In the genomic region with DNA sequence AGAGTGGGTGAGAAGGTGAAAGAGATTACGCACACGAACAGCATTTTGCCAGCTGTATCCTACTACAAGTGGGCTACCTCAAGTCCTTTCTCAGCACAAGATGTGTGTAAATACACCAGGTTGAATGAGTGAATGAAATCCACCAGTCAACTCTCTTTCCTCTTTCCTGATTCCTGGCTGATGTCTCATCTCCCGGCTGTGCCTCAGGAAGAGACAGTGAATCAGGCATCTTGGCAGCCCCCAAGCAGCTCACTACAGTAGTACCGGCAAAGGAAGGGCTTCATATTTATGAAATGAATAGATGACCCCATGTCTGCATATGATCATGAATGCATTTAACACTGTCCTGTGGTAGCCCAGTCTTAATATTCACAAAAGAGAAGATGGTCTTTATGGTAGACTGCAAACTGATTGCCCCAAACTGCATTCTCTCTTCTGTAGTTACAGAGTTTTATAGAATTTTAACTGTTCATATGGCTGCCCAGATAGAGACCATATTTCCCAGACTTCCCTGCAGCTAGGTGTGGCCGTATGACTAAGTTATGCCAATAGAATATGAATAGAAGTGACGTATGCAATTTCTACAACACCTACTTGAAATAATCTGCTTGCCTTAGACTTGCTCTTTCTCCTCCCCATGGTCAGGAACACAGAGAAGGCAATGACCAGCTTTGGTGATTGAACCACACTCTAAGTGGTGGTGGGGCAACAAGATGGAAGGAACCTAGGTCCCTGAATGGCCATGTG, we compare ENCODE assay signal across 12 cellular contexts. TPM values are rescaled to one million over a fixed set of nuclear protein-coding genes. Genes with fewer than 3 reads are reported as not detected.
DNase-seq lines count a peak whose midpoint lies in the region; ATAC-seq and TF ChIP-seq lines count a peak whose summit lies in the region.
"Had no signal": no experiment of that assay in that cellular context is flagged by ENCODE, and none has a peak within 500 bp of the region (broad histone marks: within the 10 kb centered on the region; RNA-seq: fewer than 3 reads in every experiment).

No MANE protein-coding gene starts in this region.

- intact Hi-C loops in activated T-helper 2 cell treated with anti-CD3 and anti-CD28 coated beads, Interferon-gamma antibody, Interleukin-2, Interleukin-4, amounts not matched to agents 10 μg/mL and 5 μg/mL and 100 μg/mL, durations not matched to agents 14 hours and 24 hours and 36 hours (cut with micrococcal nuclease): loop anchor here (5.0 kb wide), 1 partner anchor 47 kb away; no protein-coding TSS in a partner anchor

- H3K27me3 Mint-ChIP-seq in endothelial cell (ENCODE audit: unreplicated experiment) (peaks cover 3% of the 10 kb centered on the region), immature natural killer cell (ENCODE audit: low read depth in 3 of 3) (no peaks in the 10 kb centered on the region)
- H3K27me3 Mint-ChIP-seq in activated T-helper 2 cell treated with anti-CD3 and anti-CD28 coated beads, Interferon-gamma antibody, Interleukin-2, Interleukin-4, amounts not matched to agents 10 μg/mL and 5 μg/mL and 100 μg/mL, durations not matched to agents 14 hours and 24 hours and 36 hours (ENCODE audit: low read depth): peaks cover 4% of the 10 kb centered on the region

- peak overlapping the region; percentile 44 for H3K4me2 ChIP-seq in osteoblast (ENCODE audit: insufficient read depth, low read length)

- DNase-seq in ELR (ENCODE audit: low read depth) (peak; percentile 98), NCI-H226 (peak; percentile 97), endothelial cell (ENCODE audit: low spot score) (no peak), osteoblast (ENCODE audit: insufficient read length, low spot score, missing footprints) (peak; percentile 95), NCI-H2196 (lab: John Stamatoyannopoulos, UW; ENCODE audit: unreplicated experiment) (no peak), immature natural killer cell (no peak)
- DNase-seq in activated T-helper 2 cell treated with anti-CD3 and anti-CD28 coated beads, Interferon-gamma antibody, Interleukin-2, Interleukin-4, amounts not matched to agents 10 μg/mL and 5 μg/mL and 100 μg/mL, durations not matched to agents 14 hours and 24 hours and 36 hours (ENCODE audit: low spot score): no peak
- DNase-seq: activated CD4-positive, alpha-beta T cell treated with anti-CD3 and anti-CD28 coated beads for 1 hour; aorta; NCI-H1092 treated with DMSO at 0.1 percent for 48 hours; OCI-M1 had no signal

- H4K20me1 ChIP-seq in osteoblast (ENCODE audit: insufficient read depth, low read length): no peaks in the 10 kb centered on the region

- peaks cover 35% of the 10 kb centered on the region for H3K79me2 ChIP-seq in osteoblast (ENCODE audit: insufficient read depth, low read length)

- H3K27ac ChIP-seq in osteoblast (ENCODE audit: low read depth, low read length): peak overlapping the region; percentile 89

- no peak overlapping the region for H3K4me3 ChIP-seq in osteoblast (ENCODE audit: insufficient read depth, low read length)

- H3K9me3 ChIP-seq in osteoblast (ENCODE audit: low read depth, low read length): no peaks in the 10 kb centered on the region

- ATAC-seq in GM21526 (IDR thresholded peaks at IDR 0.05; ENCODE audit: low FRiP score, unreplicated experiment): no peak

- peaks cover 8% of the 10 kb centered on the region for H3K4me1 Mint-ChIP-seq in endothelial cell (ENCODE audit: unreplicated experiment)
- peaks cover 15% of the 10 kb centered on the region for H3K4me1 Mint-ChIP-seq in activated T-helper 2 cell treated with anti-CD3 and anti-CD28 coated beads, Interferon-gamma antibody, Interleukin-2, Interleukin-4, amounts not matched to agents 10 μg/mL and 5 μg/mL and 100 μg/mL, durations not matched to agents 14 hours and 24 hours and 36 hours (ENCODE audit: low read depth)
- H3K4me1 Mint-ChIP-seq in immature natural killer cell: peaks cover 8 to 17% of the 10 kb centered on the region in 2 donors

- H3K27ac Mint-ChIP-seq in endothelial cell (ENCODE audit: unreplicated experiment) (peak overlapping the region; percentile 38), immature natural killer cell (peak overlapping the region in 2 of 6 donors; percentile 27 to 88)
- H3K27ac Mint-ChIP-seq in activated T-helper 2 cell treated with anti-CD3 and anti-CD28 coated beads, Interferon-gamma antibody, Interleukin-2, Interleukin-4, amounts not matched to agents 10 μg/mL and 5 μg/mL and 100 μg/mL, durations not matched to agents 14 hours and 24 hours and 36 hours: no peak overlapping the region

- H3K36me3 Mint-ChIP-seq in endothelial cell (ENCODE audit: low read depth, unreplicated experiment) (no peaks in the 10 kb centered on the region), immature natural killer cell (no peaks in the 10 kb centered on the region)
- H3K36me3 Mint-ChIP-seq in activated T-helper 2 cell treated with anti-CD3 and anti-CD28 coated beads, Interferon-gamma antibody, Interleukin-2, Interleukin-4, amounts not matched to agents 10 μg/mL and 5 μg/mL and 100 μg/mL, durations not matched to agents 14 hours and 24 hours and 36 hours (ENCODE audit: low read depth): peaks cover 3% of the 10 kb centered on the region

- H3K9me3 Mint-ChIP-seq in endothelial cell (ENCODE audit: unreplicated experiment) (no peaks in the 10 kb centered on the region), immature natural killer cell (no peaks in the 10 kb centered on the region)
- peaks cover 5% of the 10 kb centered on the region for H3K9me3 Mint-ChIP-seq in activated T-helper 2 cell treated with anti-CD3 and anti-CD28 coated beads, Interferon-gamma antibody, Interleukin-2, Interleukin-4, amounts not matched to agents 10 μg/mL and 5 μg/mL and 100 μg/mL, durations not matched to agents 14 hours and 24 hours and 36 hours

- no peak for TF ChIP-seq CTCF in endothelial cell (IDR thresholded peaks at IDR 0.05; ENCODE audit: unreplicated experiment)
- no peak for TF ChIP-seq CTCF in osteoblast (IDR thresholded peaks at IDR 0.05; ENCODE audit: extremely low read depth, low read depth, low read length)

- no peaks in the 10 kb centered on the region for H3K27me3 ChIP-seq in osteoblast (ENCODE audit: insufficient read depth, low read length)

- H2AFZ ChIP-seq in osteoblast (ENCODE audit: low read length): peak overlapping the region; percentile 52

- H3K4me1 ChIP-seq in osteoblast (ENCODE audit: insufficient read depth, low read length): peaks cover 31% of the 10 kb centered on the region

- H3K36me3 ChIP-seq in osteoblast (ENCODE audit: insufficient read depth, low read length): no peaks in the 10 kb centered on the region

- H3K4me3 Mint-ChIP-seq in endothelial cell (ENCODE audit: unreplicated experiment) (no peak overlapping the region), immature natural killer cell (no peak overlapping the region)
- H3K4me3 Mint-ChIP-seq in activated T-helper 2 cell treated with anti-CD3 and anti-CD28 coated beads, Interferon-gamma antibody, Interleukin-2, Interleukin-4, amounts not matched to agents 10 μg/mL and 5 μg/mL and 100 μg/mL, durations not matched to agents 14 hours and 24 hours and 36 hours (ENCODE audit: low read depth): no peak overlapping the region

RNA-seq across cellular contexts. Expression of a gene that starts 22.7 kb away (rescaled TPM):
- total RNA-seq in endothelial cell (ENCODE audit: unreplicated experiment) (0.97 TPM), osteoblast (10.6 and 18.1 TPM in 2 replicates)
- 6.5 and 6.6 TPM in 2 replicates for total RNA-seq in activated T-helper 2 cell treated with anti-CD3 and anti-CD28 coated beads, Interferon-gamma antibody, Interleukin-2, Interleukin-4, amounts not matched to agents 10 μg/mL and 5 μg/mL and 100 μg/mL, durations not matched to agents 14 hours and 24 hours and 36 hours
- polyA plus RNA-seq in immature natural killer cell: 1 to 10 TPM; 2.6 to 3.6 (median 2.6) TPM

Comparison
In these comparisons a context has a peak if more than half of its experiments do, and no peak if none do; other contexts are left out.
1. DNase-seq: peak in ELR (single experiment), NCI-H226 (single experiment) and osteoblast (single experiment); none in endothelial cell (single experiment), NCI-H2196 (single experiment), activated T-helper 2 cell treated with anti-CD3 and anti-CD28 coated beads, Interferon-gamma antibody, Interleukin-2, Interleukin-4, amounts not matched to agents 10 μg/mL and 5 μg/mL and 100 μg/mL, durations not matched to agents 14 hours and 24 hours and 36 hours (single experiment) and immature natural killer cell (0 of 3).